ENCODE assay signal across 9 cellular contexts in the genomic region with DNA sequence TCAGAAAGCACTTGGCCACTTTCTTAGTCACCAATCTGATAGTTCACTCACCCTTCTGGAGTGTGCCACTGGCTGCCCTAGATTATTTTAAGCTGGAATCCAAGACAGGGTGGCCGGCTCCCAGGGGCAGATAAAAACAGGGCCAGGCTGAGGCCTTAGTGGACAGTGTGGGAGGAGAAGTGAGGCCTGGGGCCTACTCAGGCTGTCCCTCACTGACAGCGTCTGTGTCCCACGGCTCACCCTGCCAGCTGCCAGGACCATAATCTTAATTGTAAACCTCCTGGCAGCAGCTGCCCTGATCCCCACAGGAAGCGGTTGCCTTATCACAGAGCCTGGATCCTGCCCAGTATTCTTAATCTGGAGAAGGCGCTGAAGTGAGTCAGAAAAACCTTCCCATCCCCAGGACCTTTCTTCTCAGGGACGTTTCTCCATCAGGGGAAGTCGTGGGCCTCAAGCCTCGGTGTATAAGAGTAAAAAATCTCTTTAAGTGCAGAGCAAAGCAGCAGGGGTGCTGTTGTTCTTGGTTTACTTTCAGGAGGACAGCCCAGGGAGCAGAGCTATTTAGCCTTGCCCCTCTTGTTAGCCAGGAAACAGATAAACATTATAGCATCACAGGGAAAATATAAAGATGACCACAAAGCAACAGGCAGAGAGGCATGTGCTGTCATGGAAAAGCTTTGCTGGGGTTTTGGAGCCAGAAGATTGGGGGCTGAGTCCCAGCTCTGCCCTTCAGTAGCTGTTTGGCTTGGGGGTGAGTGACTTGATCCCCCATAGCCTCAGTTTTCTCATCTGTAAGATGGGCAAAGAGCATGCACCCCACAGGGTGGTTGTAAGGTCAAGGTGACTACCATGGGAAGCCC. TPM values are rescaled to one million over a fixed set of nuclear protein-coding genes. Genes with fewer than 3 reads are reported as not detected.
DNase-seq lines count a peak whose midpoint lies in the region; ATAC-seq and TF ChIP-seq lines count a peak whose summit lies in the region.
"Had no signal": no experiment of that assay in that cellular context is flagged by ENCODE, and none has a peak within 500 bp of the region (broad histone marks: within the 10 kb centered on the region; RNA-seq: fewer than 3 reads in every experiment).

No MANE protein-coding gene starts in this region.

- H4K20me1 ChIP-seq in PC-9 (ENCODE audit: insufficient read depth) = no peaks in the 10 kb centered on the region

- POLR2A ChIA-PET in activated CD8-positive, alpha-beta T cell treated with anti-CD3 and anti-CD28 coated beads for 36 hours (lab: Charles Lee) = interaction anchor here (0.8 to 1.2 kb wide), 2 partner anchors 28 to 34 kb away, joined by 3 read pairs; no protein-coding TSS in a partner anchor
- POLR2A ChIA-PET in PC-9 (lab: Charles Lee; ENCODE audit: unreplicated experiment) = no interaction called here

- H2AFZ ChIP-seq in PC-9 = no peak overlapping the region

- no peak overlapping the region for H3K4me2 ChIP-seq in PC-9

- H3K27me3 ChIP-seq in PC-9 (ENCODE audit: insufficient read depth, low read depth) = peaks cover 3% of the 10 kb centered on the region; the same call in 1 of the 2 replicates

- intact Hi-C loops in activated CD8-positive, alpha-beta T cell treated with anti-CD3 and anti-CD28 coated beads for 36 hours (cut with micrococcal nuclease) = no loop called here
- intact Hi-C loops in PC-9 (cut with micrococcal nuclease; ENCODE audit: unreplicated experiment) = no loop called here

- no peak overlapping the region for H3K4me3 ChIP-seq in PC-9

- no peak for TF ChIP-seq CTCF in nephron (IDR thresholded peaks at IDR 0.05; ENCODE audit: unreplicated experiment in 3 of 3)
- no peak for TF ChIP-seq CTCF in activated CD8-positive, alpha-beta T cell treated with anti-CD3 and anti-CD28 coated beads for 36 hours (IDR thresholded peaks at IDR 0.05)
- TF ChIP-seq CTCF in PC-9 (conservative IDR thresholded peaks at IDR 0.05) = no peak

- H3K4me1 ChIP-seq in PC-9 (replicated peaks; ENCODE audit: insufficient read depth) = no peaks in the 10 kb centered on the region

- no TSS peak for BruUV-seq in PC-9 (replicated peaks; lab: Mats Ljungman, UMichigan)

- no peaks in the 10 kb centered on the region; the same call in 1 of the 2 replicates for H3K9me2 ChIP-seq in PC-9 (ENCODE audit: insufficient read depth)

- peaks cover 16% of the 10 kb centered on the region for H3K9me3 Mint-ChIP-seq in nephron
- H3K9me3 Mint-ChIP-seq in activated CD8-positive, alpha-beta T cell treated with anti-CD3 and anti-CD28 coated beads for 36 hours = no peaks in the 10 kb centered on the region

- no peaks in the 10 kb centered on the region for H3F3A ChIP-seq in PC-9 (ENCODE audit: insufficient read depth, low read depth)

- peak overlapping the region in 1 of 3 experiments; percentile 62 for H3K4me3 Mint-ChIP-seq in nephron
- no peak overlapping the region for H3K4me3 Mint-ChIP-seq in activated CD8-positive, alpha-beta T cell treated with anti-CD3 and anti-CD28 coated beads for 36 hours
- H3K4me3 Mint-ChIP-seq: CD8-positive, alpha-beta T cell had no signal

- H3K9me3 ChIP-seq in PC-9 (ENCODE audit: insufficient read depth, low read depth) = no peaks in the 10 kb centered on the region

- CTCF ChIA-PET in activated CD8-positive, alpha-beta T cell treated with anti-CD3 and anti-CD28 coated beads for 36 hours (lab: Charles Lee) = interaction anchor here (0.8 to 1.7 kb wide), 6 partner anchors 9 to 170 kb away, joined by 3 to 6 read pairs (median 3); no protein-coding TSS in a partner anchor
- CTCF ChIA-PET in PC-9 (lab: Charles Lee) = no interaction called here

- no peaks in the 10 kb centered on the region for H3K27me3 Mint-ChIP-seq in nephron (ENCODE audit: low read depth)
- H3K27me3 Mint-ChIP-seq in activated CD8-positive, alpha-beta T cell treated with anti-CD3 and anti-CD28 coated beads for 36 hours = no peaks in the 10 kb centered on the region

- H3K4me1 Mint-ChIP-seq in nephron = peaks cover 76% of the 10 kb centered on the region
- H3K4me1 Mint-ChIP-seq in activated CD8-positive, alpha-beta T cell treated with anti-CD3 and anti-CD28 coated beads for 36 hours (ENCODE audit: low read depth) = peaks cover 7% of the 10 kb centered on the region

- ATAC-seq in HG03354 (IDR thresholded peaks at IDR 0.05; ENCODE audit: poor library complexity, severe bottlenecking, unreplicated experiment) = no peak
- ATAC-seq in activated CD8-positive, alpha-beta T cell treated with anti-CD3 and anti-CD28 coated beads for 36 hours = no peak
- no peak for ATAC-seq in GM18907 (IDR thresholded peaks at IDR 0.05; ENCODE audit: unreplicated experiment)
- ATAC-seq: CD8-positive, alpha-beta T cell had no signal

- TF ChIP-seq POLR2A in erythroblast (IDR thresholded peaks at IDR 0.05; ENCODE audit: low read length) = no peak

- peak overlapping the region; percentile 95 to 97 (median 96) for H3K27ac Mint-ChIP-seq in nephron
- no peak overlapping the region for H3K27ac Mint-ChIP-seq in activated CD8-positive, alpha-beta T cell treated with anti-CD3 and anti-CD28 coated beads for 36 hours
- H3K27ac Mint-ChIP-seq: CD8-positive, alpha-beta T cell had no signal

- H3K36me3 Mint-ChIP-seq in nephron (ENCODE audit: low read depth) = peaks cover 41% of the 10 kb centered on the region
- H3K36me3 Mint-ChIP-seq in activated CD8-positive, alpha-beta T cell treated with anti-CD3 and anti-CD28 coated beads for 36 hours (ENCODE audit: low read depth) = no peaks in the 10 kb centered on the region

- DNase-seq in AG20443 (ENCODE audit: low spot score) (peak; percentile 68), NCI-H524 (lab: John Stamatoyannopoulos, UW) (peak; percentile 68 to 91), erythroblast (lab: John Stamatoyannopoulos, UW) (peak; percentile 15 to 51), PC-9 (no peak)
- DNase-seq in activated CD8-positive, alpha-beta T cell treated with anti-CD3 and anti-CD28 coated beads for 36 hours = no peak
- DNase-seq: CD8-positive, alpha-beta T cell had no signal

- H3K36me3 ChIP-seq in PC-9 (ENCODE audit: low read depth) = no peaks in the 10 kb centered on the region

- no peaks in the 10 kb centered on the region for H3K79me2 ChIP-seq in PC-9 (ENCODE audit: low read depth)

- H3K27ac ChIP-seq in PC-9 = no peak overlapping the region

RNA-seq across cellular contexts. Expression of a gene that starts 39.6 kb away (rescaled TPM):
- total RNA-seq in activated CD8-positive, alpha-beta T cell treated with anti-CD3 and anti-CD28 coated beads for 36 hours = under 1 TPM; 0.85 to 0.92 TPM
- total RNA-seq in PC-9 (2021) = not detected in 2 replicates

Comparison
In these comparisons a context has a peak if more than half of its experiments do, and no peak if none do; other contexts are left out.
1. DNase-seq: peak in AG20443 (single experiment), NCI-H524 (2 of 2) and erythroblast (2 of 2); none in activated CD8-positive, alpha-beta T cell treated with anti-CD3 and anti-CD28 coated beads for 36 hours (single experiment) and PC-9 (0 of 2).